In the genomic region with DNA sequence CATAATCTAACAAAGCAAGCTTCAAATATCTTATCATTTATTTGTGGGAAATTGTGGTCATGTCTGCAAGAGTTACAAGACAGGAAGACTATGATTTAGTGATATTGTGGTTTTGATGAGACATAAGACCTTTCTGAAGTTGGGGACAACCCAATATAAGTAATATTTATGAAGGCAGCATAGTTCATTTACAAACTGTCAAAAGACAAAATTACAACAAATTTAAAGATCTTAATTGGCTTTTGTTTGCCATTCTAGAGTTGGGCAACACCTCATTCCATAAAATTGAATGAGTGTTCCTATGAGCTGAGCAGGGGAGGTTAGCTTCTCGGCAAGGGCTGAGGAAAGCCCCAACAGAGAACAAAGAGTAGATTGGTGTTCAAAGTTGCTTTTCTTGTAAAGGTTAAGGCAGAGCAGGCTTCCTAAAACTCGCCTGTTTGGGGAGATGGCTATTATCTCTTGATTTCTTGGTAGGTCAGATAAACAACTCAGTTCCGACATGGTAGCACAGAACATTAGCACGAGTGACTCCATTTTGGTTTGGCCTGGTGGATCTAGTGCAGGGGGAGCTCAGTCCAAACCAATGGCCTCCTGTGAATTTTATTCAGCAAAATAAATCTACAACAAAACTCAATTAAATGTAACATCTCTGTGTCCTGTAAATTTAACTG, we compare ENCODE assay signal across 1 cellular context.
TF ChIP-seq lines count a peak whose summit lies in the region.

No MANE protein-coding gene starts in this region.

TF ChIP-seq in HepG2, 621 proteins besides CTCF, POLR2A, EP300 and RAD21 (continued from another document):
- TF ChIP-seq, protein P1, sequence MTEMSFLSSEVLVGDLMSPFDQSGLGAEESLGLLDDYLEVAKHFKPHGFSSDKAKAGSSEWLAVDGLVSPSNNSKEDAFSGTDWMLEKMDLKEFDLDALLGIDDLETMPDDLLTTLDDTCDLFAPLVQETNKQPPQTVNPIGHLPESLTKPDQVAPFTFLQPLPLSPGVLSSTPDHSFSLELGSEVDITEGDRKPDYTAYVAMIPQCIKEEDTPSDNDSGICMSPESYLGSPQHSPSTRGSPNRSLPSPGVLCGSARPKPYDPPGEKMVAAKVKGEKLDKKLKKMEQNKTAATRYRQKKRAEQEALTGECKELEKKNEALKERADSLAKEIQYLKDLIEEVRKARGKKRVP (CRISPR knock-in tag; IDR thresholded peaks at IDR 0.05): peak in 1 of 2 experiments; percentile 59; a peak in 1 of 4 replicates
- TF ChIP-seq MBNL3 (CRISPR knock-in tag; conservative IDR thresholded peaks at IDR 0.05) (peak; percentile 96; the same call in 1 of the 2 replicates), ZNF337 (CRISPR knock-in tag; IDR thresholded peaks at IDR 0.05; ENCODE audit: borderline replicate concordance, low read depth) (0 out of 2 replicates have a peak, but pooled peaks have one; percentile 8), ZNF564 (CRISPR knock-in tag; IDR thresholded peaks at IDR 0.05) (no peak), ZSCAN9 (CRISPR knock-in tag; IDR thresholded peaks at IDR 0.05; ENCODE audit: borderline replicate concordance) (no peak; the same call in 1 of the 2 replicates), MBD4 (IDR thresholded peaks at IDR 0.05; ENCODE audit: borderline replicate concordance, low read length) (peak; percentile 35; the same call in 1 of the 2 replicates), ZMYM3 (CRISPR knock-in tag; IDR thresholded peaks at IDR 0.05) (no peak), PHF5A (CRISPR knock-in tag; IDR thresholded peaks at IDR 0.05; ENCODE audit: low read depth, unreplicated experiment) (no peak), BRD4 (CRISPR knock-in tag; IDR thresholded peaks at IDR 0.05) (no peak), ZNF776 (CRISPR knock-in tag; IDR thresholded peaks at IDR 0.05) (no peak), GATAD2A (CRISPR knock-in tag; IDR thresholded peaks at IDR 0.05) (no peak), NR2F1 (CRISPR knock-in tag; IDR thresholded peaks at IDR 0.05) (peak in 1 of 2 experiments; percentile 58; a peak in 2 of 4 replicates), ZNF234 (CRISPR knock-in tag; conservative IDR thresholded peaks at IDR 0.05) (no peak), CEBPG (CRISPR knock-in tag; IDR thresholded peaks at IDR 0.05) (peak; percentile 57), ZNF761 (CRISPR knock-in tag; conservative IDR thresholded peaks at IDR 0.05) (no peak), ZFP62 (CRISPR knock-in tag; IDR thresholded peaks at IDR 0.05) (no peak), LCORL (IDR thresholded peaks at IDR 0.05) (no peak), LCORL (CRISPR knock-in tag; IDR thresholded peaks at IDR 0.05) (0 out of 2 replicates have a peak, but pooled peaks have one; percentile 6), ZBTB42 (CRISPR knock-in tag; IDR thresholded peaks at IDR 0.05) (0 out of 2 replicates have a peak, but pooled peaks have one; percentile 42), ATF1 (CRISPR knock-in tag; IDR thresholded peaks at IDR 0.05) (no peak), KAT7 (CRISPR knock-in tag; IDR thresholded peaks at IDR 0.05; ENCODE audit: borderline replicate concordance) (no peak), AHR (CRISPR knock-in tag; IDR thresholded peaks at IDR 0.05) (no peak), ZNF230 (CRISPR knock-in tag; IDR thresholded peaks at IDR 0.05) (no peak), HNRNPH1 (optimal IDR thresholded peaks at IDR 0.05; ENCODE audit: low read depth, low read length) (no peak), CBFB (CRISPR knock-in tag; IDR thresholded peaks at IDR 0.05) (no peak), ZNF543 (CRISPR knock-in tag; IDR thresholded peaks at IDR 0.05) (no peak), ARNTL (CRISPR knock-in tag; IDR thresholded peaks at IDR 0.05) (no peak), ZNF382 (CRISPR knock-in tag; IDR thresholded peaks at IDR 0.05; ENCODE audit: borderline replicate concordance) (no peak), ZNF496 (CRISPR knock-in tag; IDR thresholded peaks at IDR 0.05; ENCODE audit: insufficient replicate concordance) (no peak), ZC3H4 (CRISPR knock-in tag; IDR thresholded peaks at IDR 0.05; ENCODE audit: borderline replicate concordance) (no peak), ZNF652 (CRISPR knock-in tag; IDR thresholded peaks at IDR 0.05; ENCODE audit: borderline replicate concordance, low read depth) (no peak), NFKB2 (CRISPR knock-in tag; IDR thresholded peaks at IDR 0.05; ENCODE audit: borderline replicate concordance) (no peak), TBX2 (CRISPR knock-in tag; IDR thresholded peaks at IDR 0.05; ENCODE audit: borderline replicate concordance) (no peak), GABPB1 (CRISPR knock-in tag; IDR thresholded peaks at IDR 0.05) (no peak), SIX1 (CRISPR knock-in tag; IDR thresholded peaks at IDR 0.05; ENCODE audit: borderline replicate concordance) (no peak), TCF12 (IDR thresholded peaks at IDR 0.05) (no peak), TCF12 (CRISPR knock-in tag; IDR thresholded peaks at IDR 0.05) (no peak), SMC3 (IDR thresholded peaks at IDR 0.05; ENCODE audit: low read length) (no peak), NONO (IDR thresholded peaks at IDR 0.05) (no peak), NONO (CRISPR knock-in tag; conservative IDR thresholded peaks at IDR 0.05) (no peak), RBM39 (IDR thresholded peaks at IDR 0.05; ENCODE audit: low read depth, low read length, poor library complexity, severe bottlenecking) (no peak), ZNF598 (CRISPR knock-in tag; IDR thresholded peaks at IDR 0.05; ENCODE audit: borderline replicate concordance) (no peak), FOXO1 (CRISPR knock-in tag; IDR thresholded peaks at IDR 0.05) (no peak), YY1 (IDR thresholded peaks at IDR 0.05; ENCODE audit: insufficient read depth, insufficient replicate concordance, low read depth, low read length) (peak; percentile 64)
- TF ChIP-seq, protein P2, sequence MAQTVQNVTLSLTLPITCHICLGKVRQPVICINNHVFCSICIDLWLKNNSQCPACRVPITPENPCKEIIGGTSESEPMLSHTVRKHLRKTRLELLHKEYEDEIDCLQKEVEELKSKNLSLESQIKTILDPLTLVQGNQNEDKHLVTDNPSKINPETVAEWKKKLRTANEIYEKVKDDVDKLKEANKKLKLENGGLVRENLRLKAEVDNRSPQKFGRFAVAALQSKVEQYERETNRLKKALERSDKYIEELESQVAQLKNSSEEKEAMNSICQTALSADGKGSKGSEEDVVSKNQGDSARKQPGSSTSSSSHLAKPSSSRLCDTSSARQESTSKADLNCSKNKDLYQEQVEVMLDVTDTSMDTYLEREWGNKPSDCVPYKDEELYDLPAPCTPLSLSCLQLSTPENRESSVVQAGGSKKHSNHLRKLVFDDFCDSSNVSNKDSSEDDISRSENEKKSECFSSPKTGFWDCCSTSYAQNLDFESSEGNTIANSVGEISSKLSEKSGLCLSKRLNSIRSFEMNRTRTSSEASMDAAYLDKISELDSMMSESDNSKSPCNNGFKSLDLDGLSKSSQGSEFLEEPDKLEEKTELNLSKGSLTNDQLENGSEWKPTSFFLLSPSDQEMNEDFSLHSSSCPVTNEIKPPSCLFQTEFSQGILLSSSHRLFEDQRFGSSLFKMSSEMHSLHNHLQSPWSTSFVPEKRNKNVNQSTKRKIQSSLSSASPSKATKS (CRISPR knock-in tag; IDR thresholded peaks at IDR 0.05): 0 out of 2 replicates have a peak, but pooled peaks have one; percentile 4
- TF ChIP-seq, protein P3, sequence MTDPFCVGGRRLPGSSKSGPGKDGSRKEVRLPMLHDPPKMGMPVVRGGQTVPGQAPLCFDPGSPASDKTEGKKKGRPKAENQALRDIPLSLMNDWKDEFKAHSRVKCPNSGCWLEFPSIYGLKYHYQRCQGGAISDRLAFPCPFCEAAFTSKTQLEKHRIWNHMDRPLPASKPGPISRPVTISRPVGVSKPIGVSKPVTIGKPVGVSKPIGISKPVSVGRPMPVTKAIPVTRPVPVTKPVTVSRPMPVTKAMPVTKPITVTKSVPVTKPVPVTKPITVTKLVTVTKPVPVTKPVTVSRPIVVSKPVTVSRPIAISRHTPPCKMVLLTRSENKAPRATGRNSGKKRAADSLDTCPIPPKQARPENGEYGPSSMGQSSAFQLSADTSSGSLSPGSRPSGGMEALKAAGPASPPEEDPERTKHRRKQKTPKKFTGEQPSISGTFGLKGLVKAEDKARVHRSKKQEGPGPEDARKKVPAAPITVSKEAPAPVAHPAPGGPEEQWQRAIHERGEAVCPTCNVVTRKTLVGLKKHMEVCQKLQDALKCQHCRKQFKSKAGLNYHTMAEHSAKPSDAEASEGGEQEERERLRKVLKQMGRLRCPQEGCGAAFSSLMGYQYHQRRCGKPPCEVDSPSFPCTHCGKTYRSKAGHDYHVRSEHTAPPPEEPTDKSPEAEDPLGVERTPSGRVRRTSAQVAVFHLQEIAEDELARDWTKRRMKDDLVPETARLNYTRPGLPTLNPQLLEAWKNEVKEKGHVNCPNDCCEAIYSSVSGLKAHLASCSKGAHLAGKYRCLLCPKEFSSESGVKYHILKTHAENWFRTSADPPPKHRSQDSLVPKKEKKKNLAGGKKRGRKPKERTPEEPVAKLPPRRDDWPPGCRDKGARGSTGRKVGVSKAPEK (CRISPR knock-in tag; IDR thresholded peaks at IDR 0.05; ENCODE audit: borderline replicate concordance): no peak
- TF ChIP-seq, protein P4, sequence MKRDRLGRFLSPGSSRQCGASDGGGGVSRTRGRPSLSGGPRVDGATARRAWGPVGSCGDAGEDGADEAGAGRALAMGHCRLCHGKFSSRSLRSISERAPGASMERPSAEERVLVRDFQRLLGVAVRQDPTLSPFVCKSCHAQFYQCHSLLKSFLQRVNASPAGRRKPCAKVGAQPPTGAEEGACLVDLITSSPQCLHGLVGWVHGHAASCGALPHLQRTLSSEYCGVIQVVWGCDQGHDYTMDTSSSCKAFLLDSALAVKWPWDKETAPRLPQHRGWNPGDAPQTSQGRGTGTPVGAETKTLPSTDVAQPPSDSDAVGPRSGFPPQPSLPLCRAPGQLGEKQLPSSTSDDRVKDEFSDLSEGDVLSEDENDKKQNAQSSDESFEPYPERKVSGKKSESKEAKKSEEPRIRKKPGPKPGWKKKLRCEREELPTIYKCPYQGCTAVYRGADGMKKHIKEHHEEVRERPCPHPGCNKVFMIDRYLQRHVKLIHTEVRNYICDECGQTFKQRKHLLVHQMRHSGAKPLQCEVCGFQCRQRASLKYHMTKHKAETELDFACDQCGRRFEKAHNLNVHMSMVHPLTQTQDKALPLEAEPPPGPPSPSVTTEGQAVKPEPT (CRISPR knock-in tag; IDR thresholded peaks at IDR 0.05; ENCODE audit: low read depth): no peak
- TF ChIP-seq, protein P5, sequence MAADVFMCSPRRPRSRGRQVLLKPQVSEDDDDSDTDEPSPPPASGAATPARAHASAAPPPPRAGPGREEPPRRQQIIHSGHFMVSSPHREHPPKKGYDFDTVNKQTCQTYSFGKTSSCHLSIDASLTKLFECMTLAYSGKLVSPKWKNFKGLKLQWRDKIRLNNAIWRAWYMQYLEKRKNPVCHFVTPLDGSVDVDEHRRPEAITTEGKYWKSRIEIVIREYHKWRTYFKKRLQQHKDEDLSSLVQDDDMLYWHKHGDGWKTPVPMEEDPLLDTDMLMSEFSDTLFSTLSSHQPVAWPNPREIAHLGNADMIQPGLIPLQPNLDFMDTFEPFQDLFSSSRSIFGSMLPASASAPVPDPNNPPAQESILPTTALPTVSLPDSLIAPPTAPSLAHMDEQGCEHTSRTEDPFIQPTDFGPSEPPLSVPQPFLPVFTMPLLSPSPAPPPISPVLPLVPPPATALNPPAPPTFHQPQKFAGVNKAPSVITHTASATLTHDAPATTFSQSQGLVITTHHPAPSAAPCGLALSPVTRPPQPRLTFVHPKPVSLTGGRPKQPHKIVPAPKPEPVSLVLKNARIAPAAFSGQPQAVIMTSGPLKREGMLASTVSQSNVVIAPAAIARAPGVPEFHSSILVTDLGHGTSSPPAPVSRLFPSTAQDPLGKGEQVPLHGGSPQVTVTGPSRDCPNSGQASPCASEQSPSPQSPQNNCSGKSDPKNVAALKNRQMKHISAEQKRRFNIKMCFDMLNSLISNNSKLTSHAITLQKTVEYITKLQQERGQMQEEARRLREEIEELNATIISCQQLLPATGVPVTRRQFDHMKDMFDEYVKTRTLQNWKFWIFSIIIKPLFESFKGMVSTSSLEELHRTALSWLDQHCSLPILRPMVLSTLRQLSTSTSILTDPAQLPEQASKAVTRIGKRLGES (CRISPR knock-in tag; IDR thresholded peaks at IDR 0.05; ENCODE audit: borderline replicate concordance): no peak
- TF ChIP-seq, protein P6, sequence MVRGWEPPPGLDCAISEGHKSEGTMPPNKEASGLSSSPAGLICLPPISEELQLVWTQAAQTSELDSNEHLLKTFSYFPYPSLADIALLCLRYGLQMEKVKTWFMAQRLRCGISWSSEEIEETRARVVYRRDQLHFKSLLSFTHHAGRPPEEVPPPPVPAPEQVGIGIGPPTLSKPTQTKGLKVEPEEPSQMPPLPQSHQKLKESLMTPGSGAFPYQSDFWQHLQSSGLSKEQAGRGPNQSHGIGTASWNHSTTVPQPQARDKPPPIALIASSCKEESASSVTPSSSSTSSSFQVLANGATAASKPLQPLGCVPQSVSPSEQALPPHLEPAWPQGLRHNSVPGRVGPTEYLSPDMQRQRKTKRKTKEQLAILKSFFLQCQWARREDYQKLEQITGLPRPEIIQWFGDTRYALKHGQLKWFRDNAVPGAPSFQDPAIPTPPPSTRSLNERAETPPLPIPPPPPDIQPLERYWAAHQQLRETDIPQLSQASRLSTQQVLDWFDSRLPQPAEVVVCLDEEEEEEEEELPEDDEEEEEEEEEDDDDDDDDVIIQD (CRISPR knock-in tag; IDR thresholded peaks at IDR 0.05; ENCODE audit: low read depth): 0 out of 2 replicates have a peak, but pooled peaks have one; percentile 12
- TF ChIP-seq, protein P7, sequence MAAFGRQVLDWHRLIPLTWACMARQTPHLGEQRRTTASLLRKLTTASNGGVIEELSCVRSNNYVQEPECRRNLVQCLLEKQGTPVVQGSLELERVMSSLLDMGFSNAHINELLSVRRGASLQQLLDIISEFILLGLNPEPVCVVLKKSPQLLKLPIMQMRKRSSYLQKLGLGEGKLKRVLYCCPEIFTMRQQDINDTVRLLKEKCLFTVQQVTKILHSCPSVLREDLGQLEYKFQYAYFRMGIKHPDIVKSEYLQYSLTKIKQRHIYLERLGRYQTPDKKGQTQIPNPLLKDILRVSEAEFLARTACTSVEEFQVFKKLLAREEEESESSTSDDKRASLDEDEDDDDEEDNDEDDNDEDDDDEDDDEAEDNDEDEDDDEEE (CRISPR knock-in tag; IDR thresholded peaks at IDR 0.05): 0 out of 2 replicates have a peak, but pooled peaks have one; percentile 63
- TF ChIP-seq, protein P8, sequence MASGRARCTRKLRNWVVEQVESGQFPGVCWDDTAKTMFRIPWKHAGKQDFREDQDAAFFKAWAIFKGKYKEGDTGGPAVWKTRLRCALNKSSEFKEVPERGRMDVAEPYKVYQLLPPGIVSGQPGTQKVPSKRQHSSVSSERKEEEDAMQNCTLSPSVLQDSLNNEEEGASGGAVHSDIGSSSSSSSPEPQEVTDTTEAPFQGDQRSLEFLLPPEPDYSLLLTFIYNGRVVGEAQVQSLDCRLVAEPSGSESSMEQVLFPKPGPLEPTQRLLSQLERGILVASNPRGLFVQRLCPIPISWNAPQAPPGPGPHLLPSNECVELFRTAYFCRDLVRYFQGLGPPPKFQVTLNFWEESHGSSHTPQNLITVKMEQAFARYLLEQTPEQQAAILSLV (CRISPR knock-in tag; IDR thresholded peaks at IDR 0.05; ENCODE audit: borderline replicate concordance): no peak
